In the genomic region with DNA sequence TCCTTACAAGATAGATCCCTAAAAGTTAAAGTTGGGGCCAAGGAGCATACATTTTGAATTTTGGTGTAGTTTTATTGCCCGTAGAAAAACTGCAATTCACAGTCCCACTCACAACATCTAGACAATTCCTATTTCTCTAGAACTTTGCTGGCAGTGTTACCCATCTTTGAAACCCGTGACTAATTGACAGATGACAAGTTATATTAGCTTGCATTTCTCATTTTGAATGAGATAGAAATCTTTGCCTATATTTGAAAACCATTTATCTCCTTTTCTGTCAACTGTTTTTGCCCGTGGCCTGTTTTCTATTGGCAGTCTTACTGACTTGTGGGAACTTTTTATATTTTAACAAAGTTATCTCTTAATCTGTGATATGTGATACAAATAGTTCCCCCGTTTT, we compare ENCODE assay signal across 21 cellular contexts. TPM values are rescaled to one million over a fixed set of nuclear protein-coding genes. Genes with fewer than 3 reads are reported as not detected.
A peak's percentile ranks its signal among the peaks of the same experiment; 100 is the strongest.
DNase-seq lines count a peak whose midpoint lies in the region; ATAC-seq, FAIRE-seq and TF ChIP-seq lines count a peak whose summit lies in the region.
"Had no signal": no experiment of that assay in that cellular context is flagged by ENCODE, and none has a peak within 500 bp of the region (broad histone marks: within the 10 kb centered on the region; RNA-seq: fewer than 3 reads in every experiment).

No MANE protein-coding gene starts in this region.

- H3K27ac ChIP-seq in SJCRH30 (peak overlapping the region; percentile 56), SK-N-MC (peak overlapping the region; percentile 58), K562 (ENCODE audit: extremely low read depth, low read depth, low read length) (no peak overlapping the region), small intestine (ENCODE audit: low read depth in 1 of 2, low read length in 1 of 2) (no peak overlapping the region)

- no peaks in the 10 kb centered on the region for H3K27me3 Mint-ChIP-seq in mesothelial cell of epicardium (ENCODE audit: low read depth)
- H3K27me3 Mint-ChIP-seq: CD4-positive, alpha-beta memory T cell had no signal

- H2AFZ ChIP-seq in K562 (ENCODE audit: low read depth, low read length) = no peak overlapping the region

- H3K4me1 ChIP-seq in SJCRH30 (peaks cover 19% of the 10 kb centered on the region), K562 (replicated peaks in 1 of 2; ENCODE audit: control insufficient read depth in 2 of 2, insufficient read depth in 2 of 2, low read length in 2 of 2) (no peaks in the 10 kb centered on the region), small intestine (ENCODE audit: control insufficient read depth in 2 of 2, insufficient read depth in 1 of 2, low read depth in 1 of 2, low read length in 1 of 2) (no peaks in the 10 kb centered on the region)

- no peak overlapping the region for H3K4me3 ChIP-seq in SJCRH30
- H3K4me3 ChIP-seq in SK-N-MC = no peak overlapping the region
- no peak overlapping the region for H3K4me3 ChIP-seq in K562
- no peak overlapping the region for H3K4me3 ChIP-seq in small intestine (ENCODE audit: low read depth in 1 of 2, low read length in 2 of 2)
- H3K4me3 ChIP-seq: HAP-1 had no signal

- TF ChIP-seq EP300 in K562 (IDR thresholded peaks at IDR 0.05; ENCODE audit: low read length) = no peak

- no peak overlapping the region for H3K27ac Mint-ChIP-seq in mesothelial cell of epicardium
- H3K27ac Mint-ChIP-seq: CD4-positive, alpha-beta memory T cell had no signal

- H3K36me3 Mint-ChIP-seq in mesothelial cell of epicardium = peaks cover 6% of the 10 kb centered on the region

- no peaks in the 10 kb centered on the region for H3K9me1 ChIP-seq in K562 (ENCODE audit: control insufficient read depth, insufficient read depth, low read length)

- no TSS peak for BruUV-seq in K562 (replicated peaks; lab: Mats Ljungman, UMichigan)

- FAIRE-seq in K562 (lab: Jason Lieb, UNC) (no peak), small intestine (lab: Jason Lieb, UNC) (no peak)
- FAIRE-seq: GM12892, H54 had no signal

- CTCF ChIA-PET in K562 (lab: Yijun Ruan, JAX; ENCODE audit: low intra/inter-chr PET ratio) = no interaction called here

- no peaks in the 10 kb centered on the region for H3K9me3 ChIP-seq in SJCRH30 (replicated peaks)
- H3K9me3 ChIP-seq in SK-N-MC (ENCODE audit: low read depth, low read length) = no peaks in the 10 kb centered on the region
- no peaks in the 10 kb centered on the region for H3K9me3 ChIP-seq in K562 (replicated peaks; ENCODE audit: control insufficient read depth, insufficient read depth, low read depth, low read length)
- H3K9me3 ChIP-seq in small intestine (ENCODE audit: control insufficient read depth, low read depth) = no peaks in the 10 kb centered on the region
- H3K9me3 ChIP-seq: HAP-1 had no signal

- H3K27me3 ChIP-seq in SJCRH30 (no peaks in the 10 kb centered on the region), K562 (ENCODE audit: control insufficient read depth in 2 of 2, insufficient read depth in 2 of 2, low read length in 2 of 2) (peaks cover 0 to 2% of the 10 kb centered on the region in 2 experiments; a peak in 1 of 5 replicates), small intestine (ENCODE audit: control insufficient read depth in 2 of 2, insufficient read depth in 2 of 2, low read length in 2 of 2) (no peaks in the 10 kb centered on the region)

- no peak overlapping the region for H3K4me2 ChIP-seq in K562 (ENCODE audit: insufficient read depth, low read length)

- TF ChIP-seq POLR2A in K562 (conservative IDR thresholded peaks at IDR 0.05) = no peak

- H3K4me1 Mint-ChIP-seq in mesothelial cell of epicardium = peaks cover 13% of the 10 kb centered on the region
- H3K4me1 Mint-ChIP-seq: CD4-positive, alpha-beta memory T cell had no signal

- peaks cover 9% of the 10 kb centered on the region for H3K36me3 ChIP-seq in SJCRH30
- peaks cover 10% of the 10 kb centered on the region for H3K36me3 ChIP-seq in SK-N-MC (ENCODE audit: insufficient read depth, low read length)
- no peaks in the 10 kb centered on the region for H3K36me3 ChIP-seq in K562 (ENCODE audit: control insufficient read depth, insufficient read depth, low read length)
- H3K36me3 ChIP-seq in small intestine (ENCODE audit: control insufficient read depth in 2 of 2, insufficient read depth in 2 of 2, low read length in 2 of 2) = no peaks in the 10 kb centered on the region

- POLR2A ChIA-PET in K562 (lab: Yijun Ruan, JAX) = interaction anchor here (1.1 kb wide), 1 partner anchor 14 kb away, joined by 3 read pairs; no protein-coding TSS in a partner anchor

- TF ChIP-seq CTCF in K562 (IDR thresholded peaks at IDR 0.05 in 2 of 3, conservative IDR thresholded peaks at IDR 0.05 in 1 of 3; ENCODE audit: insufficient read depth in 2 of 3, low read depth in 1 of 3, low read length in 3 of 3) = no peak
- TF ChIP-seq CTCF in mesothelial cell of epicardium (IDR thresholded peaks at IDR 0.05; ENCODE audit: unreplicated experiment) = no peak

- no peaks in the 10 kb centered on the region for H3K9me3 Mint-ChIP-seq in mesothelial cell of epicardium
- H3K9me3 Mint-ChIP-seq: CD4-positive, alpha-beta memory T cell had no signal

- no peaks in the 10 kb centered on the region for H4K20me1 ChIP-seq in K562 (replicated peaks; ENCODE audit: control insufficient read depth, insufficient read depth, low read length)

- H3K4me3 Mint-ChIP-seq in mesothelial cell of epicardium = no peak overlapping the region
- H3K4me3 Mint-ChIP-seq: CD4-positive, alpha-beta memory T cell had no signal

- H3K79me2 ChIP-seq in K562 (ENCODE audit: control insufficient read depth, insufficient read depth, low read length) = no peaks in the 10 kb centered on the region

- peak; percentile 20 to 66 for DNase-seq in SJCRH30
- no peak for DNase-seq in SK-N-MC (ENCODE audit: low read depth, low spot score)
- no peak for DNase-seq in K562 (ENCODE audit: extremely low read depth in 1 of 4, low spot score in 3 of 4)
- DNase-seq in globus pallidus (ENCODE audit: low spot score) = no peak
- DNase-seq in mesothelial cell of epicardium (ENCODE audit: low spot score in 2 of 2, unreplicated experiment in 2 of 2) = no peak
- DNase-seq in small intestine = no peak
- DNase-seq: C1 segment of cervical spinal cord; Calu3; CD4-positive, alpha-beta memory T cell; COR-L47; DMS53; DMS79 treated with DMSO at 0.1 percent for 48 hours; GF-D8; GOT3 had no signal

- in situ Hi-C loops in K562 (cut with MboI) = no loop called here

- H3K9ac ChIP-seq in SK-N-MC (ENCODE audit: insufficient read length) = no peak overlapping the region
- no peak overlapping the region for H3K9ac ChIP-seq in K562 (ENCODE audit: insufficient read depth in 1 of 2, low read depth in 2 of 2, low read length in 2 of 2)

- ATAC-seq in K562 = no peak

- intact Hi-C loops in K562 (cut with micrococcal nuclease) = no loop called here

- no peak for TF ChIP-seq RAD21 in K562 (CRISPR knock-in tag; conservative IDR thresholded peaks at IDR 0.05 in 1 of 2, IDR thresholded peaks at IDR 0.05 in 1 of 2)

- 17% methylated on average over 4 of the region's 4 CpGs for WGBS in K562 (ENCODE audit: insufficient coverage, low coverage, missing lambda C conversion rate)
- 64 to 72% (median 66%) methylated on average over 4 of the region's 4 CpGs for WGBS in small intestine, 3 donors

TF ChIP-seq in K562, 482 proteins besides CTCF, POLR2A, EP300 and RAD21:
- TF ChIP-seq ZNF311 (CRISPR knock-in tag; IDR thresholded peaks at IDR 0.05) = no peak
- TF ChIP-seq, protein P1, sequence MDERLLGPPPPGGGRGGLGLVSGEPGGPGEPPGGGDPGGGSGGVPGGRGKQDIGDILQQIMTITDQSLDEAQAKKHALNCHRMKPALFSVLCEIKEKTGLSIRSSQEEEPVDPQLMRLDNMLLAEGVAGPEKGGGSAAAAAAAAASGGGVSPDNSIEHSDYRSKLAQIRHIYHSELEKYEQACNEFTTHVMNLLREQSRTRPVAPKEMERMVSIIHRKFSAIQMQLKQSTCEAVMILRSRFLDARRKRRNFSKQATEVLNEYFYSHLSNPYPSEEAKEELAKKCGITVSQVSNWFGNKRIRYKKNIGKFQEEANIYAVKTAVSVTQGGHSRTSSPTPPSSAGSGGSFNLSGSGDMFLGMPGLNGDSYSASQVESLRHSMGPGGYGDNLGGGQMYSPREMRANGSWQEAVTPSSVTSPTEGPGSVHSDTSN (CRISPR knock-in tag; IDR thresholded peaks at IDR 0.05; ENCODE audit: low read depth) = no peak
- TF ChIP-seq, protein P1 (tag; conservative IDR thresholded peaks at IDR 0.05; ENCODE audit: low read depth) = 0 out of 2 replicates have a peak, but pooled peaks have one; percentile 10
TF ChIP-seq in K562: peak in this region for 1.

RNA-seq across cellular contexts. Expression of a gene that starts 50.0 kb away (rescaled TPM):
- total RNA-seq in SJCRH30 (2014; rRNA removed; shearing (Covaris generic)) = 1.8 and 2.0 TPM in 2 replicates
- total RNA-seq in K562 (2011; cell fraction: chromatin; rRNA removed; ENCODE audit: low replicate concordance) = not detected in 2 replicates
- not detected in 2 replicates for total RNA-seq in K562 (2011; cell fraction: nucleolus; rRNA removed)
- not detected in 2 replicates for total RNA-seq in K562 (2011; cell fraction: nucleoplasm; rRNA removed)
- total RNA-seq in K562 (2014; rRNA removed) (not detected in 2 replicates), K562 (2014; rRNA removed; fragmentation: Illumina TruSeq; extraction: Trizol) (not detected in 2 replicates), K562 (2015; rRNA removed; fragmentation: Illumina TruSeq; extraction: Trizol) (not detected in 2 replicates), K562 (2021) (not detected in 2 replicates), mesothelial cell of epicardium (6.9 to 7.5 TPM (median 7.2 TPM) in 3 replicates)
- polyA plus RNA-seq in K562 (2011; rRNA removed) (not detected in 2 replicates), K562 (2014; fragmentation: Illumina TruSeq; extraction: Trizol) (not detected in 2 replicates), K562 (2014; fragmentation: Nextera tagmentation; extraction: Ambion mirVana) (not detected), K562 (2014; rRNA removed) (not detected in 2 replicates), small intestine (10 to 100 TPM in 2 of 3 donors, 1 to 10 TPM in 1; 6.4 to 40.3 (median 10.8) TPM)
- polyA plus RNA-seq in K562 (2011; cell fraction: cytosol; rRNA removed) = not detected in 2 replicates
- polyA plus RNA-seq in K562 (2011; cell fraction: nucleus; rRNA removed) = not detected in 2 replicates
- not detected in 2 replicates for polyA plus RNA-seq in K562 (2012)
- not detected in 2 replicates for polyA minus RNA-seq in K562 (2011; rRNA and poly(A)+ RNA removed)
- polyA minus RNA-seq in K562 (2011; cell fraction: cytosol; rRNA and poly(A)+ RNA removed) = not detected in 2 replicates
- polyA minus RNA-seq in K562 (2011; cell fraction: nucleus; rRNA and poly(A)+ RNA removed) = not detected in 2 replicates
- total RNA-seq: A172; CD4-positive, alpha-beta memory T cell; Daoy; G401 had no signal
- polyA plus RNA-seq: BJ; CD4-positive, alpha-beta memory T cell had no signal

Comparison
In these comparisons a context has a peak if more than half of its experiments do, and no peak if none do; other contexts are left out.
1. DNase-seq: peak in SJCRH30 (2 of 2); none in SK-N-MC (single experiment), K562 (0 of 4), globus pallidus (single experiment), mesothelial cell of epicardium (0 of 2) and small intestine (single experiment).
2. H3K27ac ChIP-seq: peak in SJCRH30 (single experiment) and SK-N-MC (single experiment); none in K562 (single experiment) and small intestine (0 of 2).